Comparison of ENCODE assay signal across 29 cellular contexts in the genomic region with DNA sequence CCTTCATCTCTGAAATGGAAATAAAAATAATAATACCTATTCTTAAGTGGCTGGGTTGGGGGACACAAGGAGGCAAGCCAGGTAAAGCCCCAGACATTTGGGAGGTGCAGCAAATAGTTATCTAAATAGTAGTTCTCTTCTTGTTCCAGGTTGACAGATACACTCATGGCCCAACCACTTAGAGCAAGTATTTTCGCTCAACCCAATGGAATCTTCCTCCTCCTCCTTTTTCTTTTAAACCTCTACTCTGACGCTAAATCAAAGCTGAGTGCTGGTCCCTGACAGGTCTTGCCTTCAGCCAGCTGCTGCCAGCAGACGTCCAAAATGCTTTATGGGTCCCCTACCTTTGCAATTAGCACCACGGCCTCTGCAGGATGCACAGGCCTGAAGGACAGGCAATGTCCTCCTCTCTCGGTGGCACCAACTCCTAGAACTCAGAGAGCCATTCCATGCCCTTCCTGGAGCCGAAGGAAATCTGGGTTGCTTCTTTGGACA.
"Had no signal": no experiment of that assay in that cellular context is flagged by ENCODE, and none has a peak within 500 bp of the region (broad histone marks: within the 10 kb centered on the region; RNA-seq: fewer than 3 reads in every experiment).

No MANE protein-coding gene starts in this region.

- H3K4me3 ChIP-seq: adrenal gland, ascending aorta, heart right ventricle, ovary, smooth muscle cell, stomach, suprapubic skin, tibial artery, upper lobe of right lung had no signal

- H3K4me1 ChIP-seq: adrenal gland had no signal

- H3K4me1 Mint-ChIP-seq: naive thymus-derived CD8-positive, alpha-beta T cell had no signal

- H3K27ac Mint-ChIP-seq: activated naive CD4-positive, alpha-beta T cell treated with anti-CD3 and anti-CD28 coated beads for 36 hours; activated naive CD8-positive, alpha-beta T cell treated with anti-CD3 and anti-CD28 coated beads for 36 hours; activated T-helper 1 cell treated with anti-CD3 and anti-CD28 coated beads, Interleukin-12 subunit alpha, Interleukin-12 subunit beta, Interleukin-2, Interleukin-4 antibody, amounts not matched to agents 30 ng/mL and 10 ng/mL and 1 ng/mL, durations not matched to agents 14 hours and 24 hours and 36 hours; naive thymus-derived CD8-positive, alpha-beta T cell; progenitor cell of endocrine pancreas; stimulated activated naive B cell treated with anti-CD40 and anti-IgM and Interleukin-4, amounts not matched to agents 10 μg/mL and 1 μg/mL and 100 μg/mL, for 72 hours; T-helper 1 cell treated with Interleukin-12 subunit alpha and Interleukin-12 subunit beta and Interleukin-4 antibody, amounts not matched to agents 30 μg/mL and 1 μg/mL, for 36 hours had no signal

- ATAC-seq: heart right ventricle; naive thymus-derived CD8-positive, alpha-beta T cell; stimulated activated naive B cell treated with anti-CD40 and anti-IgM and Interleukin-4, amounts not matched to agents 10 μg/mL and 1 μg/mL and 100 μg/mL, for 72 hours; upper lobe of right lung had no signal

- DNase-seq: activated CD4-positive, alpha-beta T cell treated with anti-CD3 and anti-CD28 coated beads for 48 hours; activated CD4-positive, alpha-beta T cell treated with anti-CD3 and anti-CD28 coated beads, Interleukin-2, amount 50 U/mL, for 48 hours; activated CD8-positive, alpha-beta memory T cell treated with anti-CD3 and anti-CD28 coated beads for 24 hours; activated effector memory CD4-positive, alpha-beta T cell treated with anti-CD3 and anti-CD28 coated beads, Interleukin-2, amount 50 U/mL, for 16 hours; activated naive CD4-positive, alpha-beta T cell treated with anti-CD3 and anti-CD28 coated beads for 36 hours; activated naive CD8-positive, alpha-beta T cell treated with anti-CD3 and anti-CD28 coated beads for 36 hours; activated T-cell treated with anti-CD3 and anti-CD28 coated beads, Interleukin-2, amount 50 U/mL, for 1 hour; adrenal gland; brain microvascular endothelial cell; foreskin fibroblast; heart right ventricle; naive thymus-derived CD8-positive, alpha-beta T cell; retina; stimulated activated CD4-positive, alpha-beta T cell treated with anti-CD3 and anti-CD28 coated beads, Interleukin-1b, Interleukin-23, amount 100 ng/mL, for 48 hours; stimulated activated naive B cell treated with anti-CD40 and anti-IgM and Interleukin-4, amounts not matched to agents 10 μg/mL and 1 μg/mL and 100 μg/mL, for 72 hours; stomach; SW 1271; T-helper 9 cell; tibial artery; upper lobe of right lung had no signal

- H3K36me3 Mint-ChIP-seq: activated naive CD8-positive, alpha-beta T cell treated with anti-CD3 and anti-CD28 coated beads for 36 hours; naive thymus-derived CD8-positive, alpha-beta T cell; stimulated activated naive B cell treated with anti-CD40 and anti-IgM and Interleukin-4, amounts not matched to agents 10 μg/mL and 1 μg/mL and 100 μg/mL, for 72 hours had no signal

- H3K4me3 Mint-ChIP-seq: activated naive CD4-positive, alpha-beta T cell treated with anti-CD3 and anti-CD28 coated beads for 36 hours; activated naive CD8-positive, alpha-beta T cell treated with anti-CD3 and anti-CD28 coated beads for 36 hours; activated T-helper 1 cell treated with anti-CD3 and anti-CD28 coated beads, Interleukin-12 subunit alpha, Interleukin-12 subunit beta, Interleukin-2, Interleukin-4 antibody, amounts not matched to agents 30 ng/mL and 10 ng/mL and 1 ng/mL, durations not matched to agents 14 hours and 24 hours and 36 hours; naive thymus-derived CD8-positive, alpha-beta T cell; stimulated activated naive B cell treated with anti-CD40 and anti-IgM and Interleukin-4, amounts not matched to agents 10 μg/mL and 1 μg/mL and 100 μg/mL, for 72 hours; T-helper 1 cell treated with Interleukin-12 subunit alpha and Interleukin-12 subunit beta and Interleukin-4 antibody, amounts not matched to agents 30 μg/mL and 1 μg/mL, for 36 hours had no signal

- H3K9me3 Mint-ChIP-seq: activated naive CD4-positive, alpha-beta T cell treated with anti-CD3 and anti-CD28 coated beads for 36 hours; activated naive CD8-positive, alpha-beta T cell treated with anti-CD3 and anti-CD28 coated beads for 36 hours; activated T-helper 1 cell treated with anti-CD3 and anti-CD28 coated beads, Interleukin-12 subunit alpha, Interleukin-12 subunit beta, Interleukin-2, Interleukin-4 antibody, amounts not matched to agents 30 ng/mL and 10 ng/mL and 1 ng/mL, durations not matched to agents 14 hours and 24 hours and 36 hours; T-helper 1 cell treated with Interleukin-12 subunit alpha and Interleukin-12 subunit beta and Interleukin-4 antibody, amounts not matched to agents 30 μg/mL and 1 μg/mL, for 36 hours had no signal

- H3K36me3 ChIP-seq: adrenal gland, ascending aorta, brain microvascular endothelial cell, heart right ventricle, neutrophil, ovary, stomach, suprapubic skin, tibial artery, upper lobe of right lung had no signal

- H3K4me2 ChIP-seq: smooth muscle cell had no signal

- H3K9me3 ChIP-seq: adrenal gland, ascending aorta, neutrophil, ovary, stomach, suprapubic skin, tibial artery, upper lobe of right lung had no signal

- H3K27ac ChIP-seq: adrenal gland, brain microvascular endothelial cell, neutrophil, suprapubic skin, upper lobe of right lung, VCaP had no signal

- H3K27me3 ChIP-seq: ascending aorta, brain microvascular endothelial cell, ovary, tibial artery had no signal
